ENCODE assay signal across 15 cellular contexts in the genomic region with DNA sequence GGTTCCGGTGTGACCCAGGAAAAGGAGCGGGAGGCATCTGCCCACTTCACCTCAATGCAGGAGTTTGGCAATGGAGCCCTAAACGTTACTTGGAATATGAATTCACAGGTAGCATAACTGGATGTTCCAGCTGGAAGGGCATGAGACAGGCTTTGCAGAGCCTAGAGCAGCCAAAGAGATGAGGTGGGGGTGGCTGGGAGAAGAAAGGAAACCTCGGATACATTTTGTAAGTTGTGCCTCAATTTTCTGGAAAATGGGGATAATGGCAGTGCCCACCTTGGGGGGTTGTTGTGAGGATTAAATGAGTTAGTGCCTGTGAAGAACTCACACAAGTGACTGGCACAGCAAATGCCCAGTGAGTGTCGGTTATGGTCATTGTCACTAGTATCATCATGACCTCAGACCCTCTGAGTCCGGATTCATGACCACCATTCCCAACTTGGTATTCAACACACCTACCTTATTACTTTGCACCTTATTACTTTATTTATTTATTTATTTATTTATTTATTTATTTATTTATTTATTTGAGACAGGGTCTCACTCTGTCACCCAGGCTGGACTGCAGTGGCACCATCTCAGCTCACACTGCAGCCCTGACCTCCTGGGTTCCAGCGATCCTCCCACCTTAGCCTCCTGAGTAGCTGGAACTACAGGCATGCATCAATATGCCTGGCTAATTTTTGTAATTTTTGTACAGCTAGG. TPM values are rescaled to one million over a fixed set of nuclear protein-coding genes. Genes with fewer than 3 reads are reported as not detected.
DNase-seq lines count a peak whose midpoint lies in the region; ATAC-seq, FAIRE-seq and TF ChIP-seq lines count a peak whose summit lies in the region.
"Had no signal": no experiment of that assay in that cellular context is flagged by ENCODE, and none has a peak within 500 bp of the region (broad histone marks: within the 10 kb centered on the region; RNA-seq: fewer than 3 reads in every experiment).

No MANE protein-coding gene starts in this region.

- H3K9ac ChIP-seq in HCT116 (ENCODE audit: low read length) = no peak overlapping the region

- 93 to 94% methylated on average over 7 of the region's 7 CpGs for WGBS in pancreas, 2 donors

- peaks cover 7% of the 10 kb centered on the region; the same call in 1 of the 2 replicates for H3K79me2 ChIP-seq in HCT116 (ENCODE audit: insufficient read depth, low read length)

- intact Hi-C loops in A673 (cut with micrococcal nuclease; ENCODE audit: unreplicated experiment) (loop anchor here (10.0 kb wide), 1 partner anchor 109 kb away; a partner anchor contains a TSS), HCT116 (cut with micrococcal nuclease) (no loop called here), pancreas (cut with DNase I) (no loop called here)

- RAD21 ChIA-PET in HCT116 (lab: Charles Lee; ENCODE audit: low non-redundant PET in 1 of 2, low total read pairs in 2 of 2, uncharacterized antibody in 2 of 2, unreplicated experiment in 2 of 2) = no interaction called here

- H3K9me3 ChIP-seq in A673 (ENCODE audit: low read depth, low read length, poor library complexity, severe bottlenecking) (peaks cover 6% of the 10 kb centered on the region), HCT116 (ENCODE audit: control insufficient read depth in 1 of 2, insufficient read depth in 1 of 2, low read depth in 1 of 2, low read length in 2 of 2) (no peaks in the 10 kb centered on the region), pancreas (no peaks in the 10 kb centered on the region)

- TF ChIP-seq CTCF in A673 (conservative IDR thresholded peaks at IDR 0.05; ENCODE audit: low read depth, low read length) (no peak), HCT116 (IDR thresholded peaks at IDR 0.05 in 2 of 3, conservative IDR thresholded peaks at IDR 0.05 in 1 of 3; ENCODE audit: borderline replicate concordance in 1 of 3, insufficient read depth in 1 of 3, low read depth in 2 of 3, low read length in 2 of 3) (no peak), coronary artery (IDR thresholded peaks at IDR 0.05) (no peak), pancreas (IDR thresholded peaks at IDR 0.05) (no peak)

- no peak overlapping the region for H3K4me3 ChIP-seq in A673 (ENCODE audit: low read depth, low read length, poor library complexity, severe bottlenecking)
- H3K4me3 ChIP-seq in HCT116 (replicated peaks in 1 of 2; ENCODE audit: low read depth in 1 of 2, low read length in 2 of 2) = no peak overlapping the region
- H3K4me3 ChIP-seq in coronary artery = no peak overlapping the region
- no peak overlapping the region for H3K4me3 ChIP-seq in pancreas
- H3K4me3 ChIP-seq: SK-N-MC had no signal

- no TSS peak for BruUV-seq in A673 (replicated peaks; lab: Mats Ljungman, UMichigan)
- no TSS peak for BruUV-seq in HCT116 (replicated peaks; lab: Mats Ljungman, UMichigan)

- no peak for FAIRE-seq in pancreas (lab: Jason Lieb, UNC)

- peak overlapping the region; percentile 88 for H3K27ac ChIP-seq in A673 (ENCODE audit: low read depth, low read length, poor library complexity, severe bottlenecking)
- no peak overlapping the region for H3K27ac ChIP-seq in HCT116 (ENCODE audit: low read depth, low read length)
- H3K27ac ChIP-seq in coronary artery = no peak overlapping the region
- peak overlapping the region; percentile 86 to 96 (median 94) for H3K27ac ChIP-seq in pancreas
- H3K27ac ChIP-seq: SK-N-MC had no signal

- H3K27me3 ChIP-seq in A673 (replicated peaks; ENCODE audit: insufficient read depth, low read depth, low read length, poor library complexity) (no peaks in the 10 kb centered on the region), HCT116 (ENCODE audit: insufficient read depth, low read length) (no peaks in the 10 kb centered on the region), pancreas (no peaks in the 10 kb centered on the region)

- no peak overlapping the region for H2AFZ ChIP-seq in HCT116 (ENCODE audit: low read depth, low read length, poor library complexity, severe bottlenecking)

- peak overlapping the region; percentile 72; the same call in 1 of the 2 replicates for H3K4me2 ChIP-seq in HCT116 (ENCODE audit: low read length)

- TF ChIP-seq POLR2A in HCT116 (IDR thresholded peaks at IDR 0.05; ENCODE audit: borderline replicate concordance, extremely low read depth, insufficient read depth, insufficient read length) = no peak

- CTCF ChIA-PET in A673 (lab: Charles Lee) (no interaction called here), HCT116 (lab: Charles Lee) (no interaction called here)

- no peak for TF ChIP-seq RAD21 in HCT116 (IDR thresholded peaks at IDR 0.05; ENCODE audit: low read depth)

- POLR2A ChIA-PET in A673 (lab: Charles Lee; ENCODE audit: low non-redundant PET) (no interaction called here), HCT116 (lab: Charles Lee) (no interaction called here)

- no peak for ATAC-seq in HCT116
- no peak for ATAC-seq in pancreas
- no peak for ATAC-seq in HG03521 (IDR thresholded peaks at IDR 0.05; ENCODE audit: unreplicated experiment)
- ATAC-seq: Right ventricle myocardium inferior had no signal

- DNase-seq in A673 (ENCODE audit: low spot score) = no peak
- DNase-seq in HCT116 (ENCODE audit: low read depth, low spot score) = no peak
- DNase-seq in coronary artery (ENCODE audit: low spot score) = peak; percentile 22
- DNase-seq in pancreas = no peak
- no peak for DNase-seq in stimulated activated naive CD4-positive, alpha-beta T cell treated with Interleukin-2 at 50 U/mL for 16 hours (lab: John Stamatoyannopoulos, UW)
- DNase-seq in AG08396 (ENCODE audit: low spot score) = no peak
- DNase-seq: CD4-positive, alpha-beta memory T cell; HCEC 1CT; KBM-7; NCI-H1436 treated with DMSO at 0.1 percent for 48 hours; NCI-H2081; NCI-H524 had no signal

- H3K4me1 ChIP-seq in A673 (ENCODE audit: insufficient read depth, low read length, poor library complexity, severe bottlenecking) = peaks cover 68% of the 10 kb centered on the region
- H3K4me1 ChIP-seq in HCT116 (ENCODE audit: control insufficient read depth in 1 of 2, insufficient read depth in 2 of 2, low read length in 2 of 2) = peaks cover 23 to 65% of the 10 kb centered on the region in 2 experiments
- peaks cover 59 to 78% (median 76%) of the 10 kb centered on the region in 3 donors for H3K4me1 ChIP-seq in pancreas

- H3K36me3 ChIP-seq in A673 (ENCODE audit: insufficient read depth, low read length, poor library complexity, severe bottlenecking) = no peaks in the 10 kb centered on the region
- no peaks in the 10 kb centered on the region for H3K36me3 ChIP-seq in HCT116 (ENCODE audit: control insufficient read depth in 1 of 2, insufficient read depth in 2 of 2, low read length in 2 of 2)
- H3K36me3 ChIP-seq in pancreas = no peaks in the 10 kb centered on the region

- H4K20me1 ChIP-seq in HCT116 (ENCODE audit: insufficient read depth) = no peaks in the 10 kb centered on the region

- H3K9me2 ChIP-seq in HCT116 (ENCODE audit: insufficient read depth) = no peaks in the 10 kb centered on the region

TF ChIP-seq in HCT116, 20 proteins besides CTCF, POLR2A, EP300 and RAD21:
- no peak for TF ChIP-seq TCF7L2 (IDR thresholded peaks at IDR 0.05; ENCODE audit: borderline replicate concordance, extremely low read depth, insufficient read depth, insufficient read length)
- TF ChIP-seq JUND (IDR thresholded peaks at IDR 0.05) = no peak
- TF ChIP-seq, protein P1, sequence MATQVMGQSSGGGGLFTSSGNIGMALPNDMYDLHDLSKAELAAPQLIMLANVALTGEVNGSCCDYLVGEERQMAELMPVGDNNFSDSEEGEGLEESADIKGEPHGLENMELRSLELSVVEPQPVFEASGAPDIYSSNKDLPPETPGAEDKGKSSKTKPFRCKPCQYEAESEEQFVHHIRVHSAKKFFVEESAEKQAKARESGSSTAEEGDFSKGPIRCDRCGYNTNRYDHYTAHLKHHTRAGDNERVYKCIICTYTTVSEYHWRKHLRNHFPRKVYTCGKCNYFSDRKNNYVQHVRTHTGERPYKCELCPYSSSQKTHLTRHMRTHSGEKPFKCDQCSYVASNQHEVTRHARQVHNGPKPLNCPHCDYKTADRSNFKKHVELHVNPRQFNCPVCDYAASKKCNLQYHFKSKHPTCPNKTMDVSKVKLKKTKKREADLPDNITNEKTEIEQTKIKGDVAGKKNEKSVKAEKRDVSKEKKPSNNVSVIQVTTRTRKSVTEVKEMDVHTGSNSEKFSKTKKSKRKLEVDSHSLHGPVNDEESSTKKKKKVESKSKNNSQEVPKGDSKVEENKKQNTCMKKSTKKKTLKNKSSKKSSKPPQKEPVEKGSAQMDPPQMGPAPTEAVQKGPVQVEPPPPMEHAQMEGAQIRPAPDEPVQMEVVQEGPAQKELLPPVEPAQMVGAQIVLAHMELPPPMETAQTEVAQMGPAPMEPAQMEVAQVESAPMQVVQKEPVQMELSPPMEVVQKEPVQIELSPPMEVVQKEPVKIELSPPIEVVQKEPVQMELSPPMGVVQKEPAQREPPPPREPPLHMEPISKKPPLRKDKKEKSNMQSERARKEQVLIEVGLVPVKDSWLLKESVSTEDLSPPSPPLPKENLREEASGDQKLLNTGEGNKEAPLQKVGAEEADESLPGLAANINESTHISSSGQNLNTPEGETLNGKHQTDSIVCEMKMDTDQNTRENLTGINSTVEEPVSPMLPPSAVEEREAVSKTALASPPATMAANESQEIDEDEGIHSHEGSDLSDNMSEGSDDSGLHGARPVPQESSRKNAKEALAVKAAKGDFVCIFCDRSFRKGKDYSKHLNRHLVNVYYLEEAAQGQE (IDR thresholded peaks at IDR 0.05; ENCODE audit: low read depth) = no peak
- TF ChIP-seq ZNF274 (IDR thresholded peaks at IDR 0.05; ENCODE audit: low read depth, low read length) = no peak
- TF ChIP-seq, protein P2, sequence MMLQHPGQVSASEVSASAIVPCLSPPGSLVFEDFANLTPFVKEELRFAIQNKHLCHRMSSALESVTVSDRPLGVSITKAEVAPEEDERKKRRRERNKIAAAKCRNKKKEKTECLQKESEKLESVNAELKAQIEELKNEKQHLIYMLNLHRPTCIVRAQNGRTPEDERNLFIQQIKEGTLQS (IDR thresholded peaks at IDR 0.05) = no peak
- TF ChIP-seq ZFX (IDR thresholded peaks at IDR 0.05) = no peak
- TF ChIP-seq SRF (IDR thresholded peaks at IDR 0.05; ENCODE audit: low read depth) = no peak
- no peak for TF ChIP-seq POLR2AphosphoS5 (IDR thresholded peaks at IDR 0.05; ENCODE audit: low read depth, low read length)
- TF ChIP-seq EZH2phosphoT487 (IDR thresholded peaks at IDR 0.05; ENCODE audit: borderline replicate concordance) = no peak

RNA-seq across cellular contexts. Expression of a gene that starts 56.0 kb away (rescaled TPM):
- 8.6 and 12.2 TPM in 2 replicates for total RNA-seq in A673 (2021)
- 33.4 TPM for total RNA-seq in HCT116 (2021; ENCODE audit: unreplicated experiment)
- 13.3 and 13.8 TPM in 2 replicates for polyA plus RNA-seq in HCT116 (2012)
- 10 to 100 TPM; 50.0 to 78.1 (median 68.2) TPM for total RNA-seq in pancreas
- polyA plus RNA-seq in pancreas = 10 to 100 TPM; 17.4 to 21.3 TPM

Comparison
In these comparisons a context has a peak if more than half of its experiments do, and no peak if none do; other contexts are left out.
1. H3K27ac ChIP-seq: peak in A673 (single experiment) and pancreas (4 of 4); none in HCT116 (single experiment) and coronary artery (0 of 2).